In the genomic region with DNA sequence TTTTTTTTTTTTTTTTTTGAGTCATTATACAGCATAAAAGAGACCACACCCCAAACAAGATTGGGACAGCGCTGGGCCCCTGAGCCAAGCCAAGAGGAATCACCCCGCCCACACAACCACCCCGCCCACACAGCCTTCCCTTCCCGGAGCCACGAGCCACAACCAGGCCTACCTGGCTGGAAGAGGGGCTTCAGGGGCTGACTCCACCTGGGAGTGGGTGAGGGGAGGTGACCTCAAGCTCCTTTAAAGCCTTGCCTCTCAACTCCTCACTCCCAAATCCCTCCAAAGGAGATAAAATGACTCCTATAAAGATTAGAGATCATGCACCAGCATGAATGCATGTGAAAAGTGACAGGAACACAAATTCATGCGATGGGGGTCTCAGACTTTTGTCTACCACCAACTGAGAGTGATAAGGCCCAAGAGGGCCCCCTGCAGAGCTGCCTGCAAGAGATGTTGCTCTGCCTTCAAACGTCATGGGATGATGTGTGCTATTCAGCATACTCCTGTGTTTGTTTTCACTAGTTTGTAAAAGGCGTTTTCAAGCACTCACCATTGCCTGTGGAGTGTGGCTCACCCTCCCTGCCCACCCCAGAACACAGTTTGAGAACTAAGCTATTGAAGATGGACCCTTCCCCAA, we compare ENCODE assay signal across 11 cellular contexts. TPM values are rescaled to one million over a fixed set of nuclear protein-coding genes. Genes with fewer than 3 reads are reported as not detected.
DNase-seq lines count a peak whose midpoint lies in the region; ATAC-seq and TF ChIP-seq lines count a peak whose summit lies in the region.
"Had no signal": no experiment of that assay in that cellular context is flagged by ENCODE, and none has a peak within 500 bp of the region (broad histone marks: within the 10 kb centered on the region; RNA-seq: fewer than 3 reads in every experiment).

No MANE protein-coding gene starts in this region.

- CTCF ChIA-PET in activated CD8-positive, alpha-beta memory T cell treated with anti-CD3 and anti-CD28 coated beads, Interleukin-2, amount 10 ng/mL, durations not matched to agents 7 days and 5 days (lab: Charles Lee) = interaction anchor here (0.7 to 1.8 kb wide), 5 partner anchors 12 to 131 kb away, joined by 3 to 6 read pairs (median 4); no protein-coding TSS in a partner anchor
- CTCF ChIA-PET in RWPE1 (lab: Yijun Ruan, JAX) = interaction anchor here (0.6 to 0.7 kb wide), 2 partner anchors 9 to 19 kb away, joined by 3 to 5 read pairs; no protein-coding TSS in a partner anchor

- TF ChIP-seq CTCF in RWPE1 (conservative IDR thresholded peaks at IDR 0.05; ENCODE audit: low read depth) (no peak), glutamatergic neuron (IDR thresholded peaks at IDR 0.05; ENCODE audit: partially characterized antibody, unreplicated experiment) (no peak)

- peaks cover 14% of the 10 kb centered on the region for H3K4me1 Mint-ChIP-seq in activated CD8-positive, alpha-beta memory T cell treated with anti-CD3 and anti-CD28 coated beads, Interleukin-2, amount 10 ng/mL, durations not matched to agents 7 days and 5 days
- peaks cover 56% of the 10 kb centered on the region for H3K4me1 Mint-ChIP-seq in glutamatergic neuron (ENCODE audit: low read depth, unreplicated experiment)
- peaks cover 31% of the 10 kb centered on the region for H3K4me1 Mint-ChIP-seq in stimulated activated effector memory CD8-positive, alpha-beta T cell treated with anti-CD3 and anti-CD28 coated beads, Interleukin-12 subunit alpha, Interleukin-12 subunit beta, amount 100 ng/mL, for 72 hours

- H3K9me3 Mint-ChIP-seq in activated CD8-positive, alpha-beta memory T cell treated with anti-CD3 and anti-CD28 coated beads, Interleukin-2, amount 10 ng/mL, durations not matched to agents 7 days and 5 days (ENCODE audit: low read depth) = no peaks in the 10 kb centered on the region
- H3K9me3 Mint-ChIP-seq in glutamatergic neuron (ENCODE audit: unreplicated experiment) = peaks cover 35% of the 10 kb centered on the region
- H3K9me3 Mint-ChIP-seq in stimulated activated effector memory CD8-positive, alpha-beta T cell treated with anti-CD3 and anti-CD28 coated beads, Interleukin-12 subunit alpha, Interleukin-12 subunit beta, amount 100 ng/mL, for 72 hours = no peaks in the 10 kb centered on the region

- no peak overlapping the region for H3K27ac Mint-ChIP-seq in activated CD8-positive, alpha-beta memory T cell treated with anti-CD3 and anti-CD28 coated beads, Interleukin-2, amount 10 ng/mL, durations not matched to agents 7 days and 5 days
- peak overlapping the region; percentile 99 for H3K27ac Mint-ChIP-seq in glutamatergic neuron (ENCODE audit: unreplicated experiment)
- H3K27ac Mint-ChIP-seq in stimulated activated effector memory CD8-positive, alpha-beta T cell treated with anti-CD3 and anti-CD28 coated beads, Interleukin-12 subunit alpha, Interleukin-12 subunit beta, amount 100 ng/mL, for 72 hours = peak overlapping the region; percentile 71

- POLR2A ChIA-PET in RWPE1 (lab: Yijun Ruan, JAX; ENCODE audit: low non-redundant PET) = no interaction called here

- H3K27me3 Mint-ChIP-seq in activated CD8-positive, alpha-beta memory T cell treated with anti-CD3 and anti-CD28 coated beads, Interleukin-2, amount 10 ng/mL, durations not matched to agents 7 days and 5 days = peaks cover 4% of the 10 kb centered on the region
- peaks cover 34% of the 10 kb centered on the region for H3K27me3 Mint-ChIP-seq in glutamatergic neuron (ENCODE audit: unreplicated experiment)

- H3K36me3 Mint-ChIP-seq in activated CD8-positive, alpha-beta memory T cell treated with anti-CD3 and anti-CD28 coated beads, Interleukin-2, amount 10 ng/mL, durations not matched to agents 7 days and 5 days = no peaks in the 10 kb centered on the region
- no peaks in the 10 kb centered on the region for H3K36me3 Mint-ChIP-seq in glutamatergic neuron (ENCODE audit: unreplicated experiment)
- no peaks in the 10 kb centered on the region for H3K36me3 Mint-ChIP-seq in stimulated activated effector memory CD8-positive, alpha-beta T cell treated with anti-CD3 and anti-CD28 coated beads, Interleukin-12 subunit alpha, Interleukin-12 subunit beta, amount 100 ng/mL, for 72 hours

- no peak for DNase-seq in activated CD8-positive, alpha-beta memory T cell treated with anti-CD3 and anti-CD28 coated beads, Interleukin-2, amount 10 ng/mL, durations not matched to agents 7 days and 5 days
- DNase-seq in activated CD8-positive, alpha-beta memory T cell treated with anti-CD3 and anti-CD28 coated beads, Interleukin-2, amount 50 U/mL, for 4 hours = no peak
- DNase-seq in RWPE1 (ENCODE audit: low spot score) = peak; percentile 55
- DNase-seq in glutamatergic neuron = no peak
- DNase-seq in stimulated activated effector memory CD8-positive, alpha-beta T cell treated with anti-CD3 and anti-CD28 coated beads, Interleukin-12 subunit alpha, Interleukin-12 subunit beta, amount 100 ng/mL, for 72 hours (ENCODE audit: low spot score in 2 of 2) = no peak
- no peak for DNase-seq in DMS79 treated with DMSO at 0.1 percent for 48 hours (lab: John Stamatoyannopoulos, UW)
- DNase-seq in HK-2 (ENCODE audit: unreplicated experiment) = no peak
- DNase-seq: hypothalamus, NCI-H1105 treated with DMSO at 0.1 percent for 48 hours, T-helper 1 cell had no signal

- H3K4me3 Mint-ChIP-seq in activated CD8-positive, alpha-beta memory T cell treated with anti-CD3 and anti-CD28 coated beads, Interleukin-2, amount 10 ng/mL, durations not matched to agents 7 days and 5 days = no peak overlapping the region
- H3K4me3 Mint-ChIP-seq in glutamatergic neuron (ENCODE audit: unreplicated experiment) = peak overlapping the region; percentile 42
- no peak overlapping the region for H3K4me3 Mint-ChIP-seq in stimulated activated effector memory CD8-positive, alpha-beta T cell treated with anti-CD3 and anti-CD28 coated beads, Interleukin-12 subunit alpha, Interleukin-12 subunit beta, amount 100 ng/mL, for 72 hours

- peak overlapping the region; percentile 22 for H3K27ac ChIP-seq in RWPE1

- ATAC-seq in activated CD8-positive, alpha-beta memory T cell treated with anti-CD3 and anti-CD28 coated beads, Interleukin-2, amount 10 ng/mL, durations not matched to agents 7 days and 5 days = peak; percentile 30
- peak; percentile 6 for ATAC-seq in stimulated activated effector memory CD8-positive, alpha-beta T cell treated with anti-CD3 and anti-CD28 coated beads, Interleukin-12 subunit alpha, Interleukin-12 subunit beta, amount 100 ng/mL, for 72 hours
- no peak for ATAC-seq in GM21529 (IDR thresholded peaks at IDR 0.05; ENCODE audit: unreplicated experiment)

RNA-seq across cellular contexts. Expression of a gene that starts 23.1 kb away (rescaled TPM):
- total RNA-seq in activated CD8-positive, alpha-beta memory T cell treated with anti-CD3 and anti-CD28 coated beads, Interleukin-2, amount 10 ng/mL, durations not matched to agents 7 days and 5 days = 100 to 1,000 TPM; 163 to 206 TPM
- 141 TPM for total RNA-seq in glutamatergic neuron (ENCODE audit: unreplicated experiment)
